Comparison of ENCODE assay signal across 23 cellular contexts in the genomic region with DNA sequence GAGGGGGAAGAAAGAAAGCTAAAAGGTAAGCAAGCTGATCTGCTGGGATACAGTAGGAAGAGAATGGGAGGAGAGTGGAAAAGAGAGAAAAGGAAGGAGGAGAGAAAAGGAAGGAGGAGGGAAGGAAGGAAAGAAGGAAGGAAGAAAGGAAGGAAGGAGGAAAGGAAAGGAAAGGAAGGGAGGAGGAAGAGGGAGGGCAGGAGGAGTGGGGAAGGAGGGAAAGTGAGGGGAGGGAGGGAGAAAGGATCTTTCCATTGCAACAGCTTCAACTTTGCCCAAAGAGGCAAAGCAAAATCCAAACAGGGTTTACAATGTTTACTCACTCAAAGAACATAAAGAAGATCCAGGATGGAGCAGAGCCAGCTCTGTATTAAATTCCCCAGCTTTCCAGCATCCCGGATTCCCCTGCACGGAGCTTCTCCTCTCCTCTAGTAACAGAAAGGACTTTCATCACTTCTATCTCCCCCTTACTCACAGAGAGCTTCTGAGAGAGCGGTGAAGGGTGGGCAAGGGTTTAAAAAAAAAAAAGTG.
"Had no signal": no experiment of that assay in that cellular context is flagged by ENCODE, and none has a peak within 500 bp of the region (broad histone marks: within the 10 kb centered on the region; RNA-seq: fewer than 3 reads in every experiment).

No MANE protein-coding gene starts in this region.

- H3K4me3 Mint-ChIP-seq: activated T-cell treated with anti-CD3 and anti-CD28 coated beads, Interleukin-2, amount 50 U/mL, for 72 hours; natural killer cell; stimulated activated naive B cell treated with anti-CD40 and anti-IgM and Interleukin-4, amounts not matched to agents 10 μg/mL and 1 μg/mL and 100 μg/mL, for 72 hours had no signal

- ATAC-seq: activated naive CD4-positive, alpha-beta T cell treated with anti-CD3 and anti-CD28 coated beads, Interleukin-2, amount 50 U/mL, for 72 hours; activated T-cell treated with anti-CD3 and anti-CD28 coated beads, Interleukin-2, amount 50 U/mL, for 72 hours; natural killer cell; right cardiac atrium; stimulated activated naive B cell treated with anti-CD40 and anti-IgM and Interleukin-4, amounts not matched to agents 10 μg/mL and 1 μg/mL and 100 μg/mL, for 72 hours had no signal

- H3K9me3 ChIP-seq: adrenal gland, gastrocnemius medialis had no signal

- H3K27ac Mint-ChIP-seq: activated T-cell treated with anti-CD3 and anti-CD28 coated beads, Interleukin-2, amount 50 U/mL, for 72 hours; natural killer cell; stimulated activated naive B cell treated with anti-CD40 and anti-IgM and Interleukin-4, amounts not matched to agents 10 μg/mL and 1 μg/mL and 100 μg/mL, for 72 hours had no signal

- H3K36me3 ChIP-seq: adrenal gland, breast epithelium, gastrocnemius medialis, tibial artery, WERI-Rb-1 had no signal

- H3K4me3 ChIP-seq: adrenal gland, breast epithelium, gastrocnemius medialis, skin epidermis, tibial artery had no signal

- H3K36me3 Mint-ChIP-seq: natural killer cell had no signal

- H3K27ac ChIP-seq: adrenal gland, breast epithelium, gastrocnemius medialis, skin epidermis, tibial artery had no signal

- DNase-seq: activated CD4-positive, alpha-beta T cell treated with anti-CD3 and anti-CD28 coated beads for 1 hour; activated CD8-positive, alpha-beta memory T cell treated with anti-CD3 and anti-CD28 coated beads for 24 hours; activated CD8-positive, alpha-beta memory T cell treated with anti-CD3 and anti-CD28 coated beads, Interleukin-2, amount 50 U/mL, for 48 hours; activated gamma-delta T cell; activated T-cell treated with anti-CD3 and anti-CD28 coated beads, Interleukin-2, amount 50 U/mL, for 72 hours; adrenal gland; cortex of kidney; gastrocnemius medialis; head of caudate nucleus; kidney glomerular epithelial cell; mesenchymal stem cell; natural killer cell; occipital lobe; right cardiac atrium; stimulated activated CD4-positive, alpha-beta T cell treated with anti-CD3 and anti-CD28 coated beads, Interleukin-4, amount 100 ng/mL, for 4 hours; stimulated activated naive B cell treated with anti-CD40 and anti-IgM and Interleukin-4, amounts not matched to agents 10 μg/mL and 1 μg/mL and 100 μg/mL, for 72 hours; SW 1271; T-helper 2 cell; tibial artery had no signal

- H3K27me3 ChIP-seq: adrenal gland, breast epithelium had no signal

- H3K4me1 ChIP-seq: breast epithelium had no signal
